ENCODE assay signal across 16 cellular contexts in the genomic region with DNA sequence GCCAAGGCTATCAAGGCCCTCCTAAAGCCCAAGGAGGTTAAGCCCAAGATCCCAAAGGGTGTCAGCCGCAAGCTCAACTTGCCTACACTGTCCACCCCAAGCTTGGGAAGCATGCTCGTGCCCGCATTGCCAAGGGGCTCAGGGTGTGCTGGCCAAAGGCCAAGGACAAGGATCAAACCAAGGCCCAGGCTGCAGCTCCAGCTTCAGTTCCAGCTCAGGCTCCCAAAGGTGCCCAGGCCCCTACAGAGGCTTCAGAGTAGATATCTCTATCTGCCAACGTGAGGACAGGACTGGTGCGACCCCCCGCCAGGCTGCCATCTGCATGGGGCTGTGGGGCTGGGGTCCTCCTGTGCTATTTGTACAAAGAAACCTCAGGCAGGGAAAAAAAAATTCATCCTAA. TPM values are rescaled to one million over a fixed set of nuclear protein-coding genes. Genes with fewer than 3 reads are reported as not detected.
DNase-seq lines count a peak whose midpoint lies in the region; ATAC-seq and TF ChIP-seq lines count a peak whose summit lies in the region.
"Had no signal": no experiment of that assay in that cellular context is flagged by ENCODE, and none has a peak within 500 bp of the region (broad histone marks: within the 10 kb centered on the region; RNA-seq: fewer than 3 reads in every experiment).

No MANE protein-coding gene starts in this region.

- peaks cover 17% of the 10 kb centered on the region for H3K27me3 Mint-ChIP-seq in activated T-cell treated with anti-CD3 and anti-CD28 coated beads, Interleukin-2, amount 50 U/mL, for 72 hours (ENCODE audit: low read depth)

- H3K9ac ChIP-seq in SK-N-MC (ENCODE audit: insufficient read length) = no peak overlapping the region

- no peak overlapping the region for H3K27ac ChIP-seq in SK-N-MC
- H3K27ac ChIP-seq in left ventricle myocardium inferior (replicated peaks) = peak overlapping the region; percentile 96
- H3K27ac ChIP-seq: body of pancreas, prostate gland had no signal

- intact Hi-C loops in left ventricle myocardium inferior (cut with micrococcal nuclease) = no loop called here

- H3K27ac Mint-ChIP-seq in activated T-cell treated with anti-CD3 and anti-CD28 coated beads, Interleukin-2, amount 50 U/mL, for 72 hours = no peak overlapping the region

- peak overlapping the region; percentile 93 to 97 for H3K4me3 Mint-ChIP-seq in activated T-cell treated with anti-CD3 and anti-CD28 coated beads, Interleukin-2, amount 50 U/mL, for 72 hours

- TF ChIP-seq CTCF in left ventricle myocardium inferior (IDR thresholded peaks at IDR 0.05; ENCODE audit: borderline replicate concordance) (no peak), retinal pigment epithelial cell (conservative IDR thresholded peaks at IDR 0.05; ENCODE audit: low read depth, low read length) (no peak)

- H3K4me3 ChIP-seq in SK-N-MC (peak overlapping the region; percentile 92), left ventricle myocardium inferior (peak overlapping the region; percentile 81), retinal pigment epithelial cell (ENCODE audit: low read length) (peak overlapping the region; percentile 70)
- H3K4me3 ChIP-seq: body of pancreas, prostate gland had no signal

- H3K36me3 ChIP-seq in SK-N-MC (ENCODE audit: insufficient read depth, low read length) = no peaks in the 10 kb centered on the region
- H3K36me3 ChIP-seq in left ventricle myocardium inferior = no peaks in the 10 kb centered on the region
- H3K36me3 ChIP-seq: prostate gland had no signal

- peaks cover 34% of the 10 kb centered on the region for H3K4me1 ChIP-seq in left ventricle myocardium inferior
- H3K4me1 ChIP-seq: prostate gland had no signal

- peaks cover 29% of the 10 kb centered on the region for H3K27me3 ChIP-seq in left ventricle myocardium inferior (ENCODE audit: low read depth)
- H3K27me3 ChIP-seq: body of pancreas had no signal

- H3K36me3 Mint-ChIP-seq in activated T-cell treated with anti-CD3 and anti-CD28 coated beads, Interleukin-2, amount 50 U/mL, for 72 hours (ENCODE audit: insufficient read depth in 2 of 2) = peaks cover 0 to 5% of the 10 kb centered on the region in 2 donors
- H3K36me3 Mint-ChIP-seq: IgD-negative memory B cell had no signal

- H3K9me3 ChIP-seq in SK-N-MC (ENCODE audit: low read depth, low read length) (no peaks in the 10 kb centered on the region), left ventricle myocardium inferior (replicated peaks) (no peaks in the 10 kb centered on the region)
- H3K9me3 ChIP-seq: body of pancreas, prostate gland had no signal

- H3K9me3 Mint-ChIP-seq in activated T-cell treated with anti-CD3 and anti-CD28 coated beads, Interleukin-2, amount 50 U/mL, for 72 hours = no peaks in the 10 kb centered on the region

- peaks cover 65% of the 10 kb centered on the region for H3K4me1 Mint-ChIP-seq in activated T-cell treated with anti-CD3 and anti-CD28 coated beads, Interleukin-2, amount 50 U/mL, for 72 hours (ENCODE audit: low read depth)

- ATAC-seq in activated T-cell treated with anti-CD3 and anti-CD28 coated beads, Interleukin-2, amount 50 U/mL, for 72 hours (replicated peaks in 1 of 2) = no peak
- no peak for ATAC-seq in GM21528 (IDR thresholded peaks at IDR 0.05; ENCODE audit: low FRiP score, unreplicated experiment)
- ATAC-seq: body of pancreas had no signal

- DNase-seq in activated T-cell treated with anti-CD3 and anti-CD28 coated beads, Interleukin-2, amount 50 U/mL, for 72 hours = no peak
- DNase-seq in activated T-cell treated with anti-CD3 and anti-CD28 coated beads, Interleukin-2, amount 50 U/mL, for 1 hour = no peak
- DNase-seq in SK-N-MC (ENCODE audit: low read depth, low spot score) = no peak
- peak; percentile 24 for DNase-seq in left ventricle myocardium inferior
- no peak for DNase-seq in retinal pigment epithelial cell (ENCODE audit: low read depth)
- DNase-seq in activated effector memory CD4-positive, alpha-beta T cell treated with Interleukin-2 at 50 U/mL for 16 hours = no peak
- DNase-seq in NCI-H2196 (lab: John Stamatoyannopoulos, UW; ENCODE audit: unreplicated experiment) = no peak
- DNase-seq: activated T-cell treated with anti-CD3 and anti-CD28 coated beads, Interleukin-2, amount 50 U/mL, for 48 hours; NCI-H1436; NCI-H69; stimulated activated CD4-positive, alpha-beta T cell treated with anti-CD3 and anti-CD28 coated beads, Interleukin-4, amount 100 ng/mL, for 24 hours; stimulated activated naive CD4-positive, alpha-beta T cell had no signal

RNA-seq across cellular contexts. Expression of gene HOMER1, which starts 3.3 kb away (rescaled TPM):
- total RNA-seq in activated T-cell treated with anti-CD3 and anti-CD28 coated beads, Interleukin-2, amount 50 U/mL, for 72 hours = 1 to 10 TPM; 7.3 to 9.7 TPM
- total RNA-seq in left ventricle myocardium inferior = 61.9 TPM
